35 cellular contexts compared by ENCODE assay signal in the genomic region with DNA sequence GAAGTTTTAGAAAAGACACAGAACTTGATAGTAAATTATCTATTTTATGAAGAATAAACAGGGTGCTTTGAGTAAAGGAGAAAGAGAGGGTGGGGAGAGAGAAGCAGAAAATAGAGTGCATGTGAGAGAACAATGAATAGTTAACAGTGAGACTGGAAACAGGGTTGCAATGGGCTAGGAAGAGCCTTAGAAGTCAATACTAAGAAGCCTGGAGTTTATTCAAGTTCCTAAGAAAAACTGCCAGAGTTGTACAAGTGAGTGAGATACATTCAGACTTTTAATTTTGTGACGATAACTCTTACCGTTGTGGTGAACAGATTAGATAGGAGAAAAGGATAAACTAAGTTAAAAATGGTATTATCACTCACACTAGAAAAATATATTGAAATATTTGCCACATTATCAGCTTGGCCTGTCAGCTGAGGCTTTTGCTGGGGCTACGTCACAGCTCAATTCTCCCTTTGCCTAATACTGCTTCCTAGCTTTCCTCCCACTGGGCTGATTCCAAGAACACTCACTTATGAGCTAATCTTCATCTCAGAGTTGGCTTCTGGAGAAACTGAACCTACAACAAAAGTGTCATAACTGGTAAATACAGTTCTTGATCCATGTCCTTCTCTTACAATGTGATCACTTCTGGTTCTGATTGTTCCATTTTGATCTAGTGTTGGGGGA.
A peak's percentile ranks its signal among the peaks of the same experiment; 100 is the strongest.
DNase-seq lines count a peak whose midpoint lies in the region; ATAC-seq, FAIRE-seq and TF ChIP-seq lines count a peak whose summit lies in the region.
"Had no signal": no experiment of that assay in that cellular context is flagged by ENCODE, and none has a peak within 500 bp of the region (broad histone marks: within the 10 kb centered on the region; RNA-seq: fewer than 3 reads in every experiment).

No MANE protein-coding gene starts in this region.

- H3K27ac Mint-ChIP-seq in chondrocyte (ENCODE audit: unreplicated experiment), result peak overlapping the region; percentile 30
- peak overlapping the region; percentile 28 for H3K27ac Mint-ChIP-seq in nephron progenitor cell
- H3K27ac Mint-ChIP-seq: activated CD4-positive, alpha-beta memory T cell treated with anti-CD3 and anti-CD28 coated beads, Interleukin-2, amount 10 ng/mL, durations not matched to agents 7 days and 5 days; activated naive CD4-positive, alpha-beta T cell treated with anti-CD3 and anti-CD28 coated beads, Interleukin-2, amount 50 U/mL, for 72 hours; activated T-helper 17 cell treated with anti-CD3 and anti-CD28 coated beads, Interleukin-2, amount 50 U/mL, for 72 hours; CD14-positive monocyte; memory B cell; stimulated activated naive CD8-positive, alpha-beta T cell treated with anti-CD3 and anti-CD28 coated beads, Interleukin-15, Interleukin-2, amounts not matched to agents 100 ng/mL and 50 ng/mL, for 24 hours; T-helper 17 cell had no signal

- no peak overlapping the region for H2AFZ ChIP-seq in hepatocyte

- WGBS in heart left ventricle, 4 donors, result 22 to 40% (median 34%) methylated on average over 3 of the region's 3 CpGs
- WGBS in hepatocyte (ENCODE audit: low lambda C conversion rate, missing lambda C conversion rate), result 87% methylated on average over 3 of the region's 3 CpGs

- peak; percentile 55 to 86 (median 83) for ATAC-seq in heart left ventricle
- ATAC-seq: activated naive CD4-positive, alpha-beta T cell treated with anti-CD3 and anti-CD28 coated beads, Interleukin-2, amount 50 U/mL, for 72 hours; activated T-helper 17 cell treated with anti-CD3 and anti-CD28 coated beads, Interleukin-2, amount 50 U/mL, for 72 hours; SK-N-SH treated with all-trans-retinoic acid at 6 μM for 48 hours; T-helper 17 cell had no signal

- intact Hi-C loops in heart left ventricle (cut with DNase I) (no loop called here), tibial artery (cut with DNase I; ENCODE audit: low total_unique reads) (no loop called here)

- no peak for FAIRE-seq in GM12891 (lab: Jason Lieb, UNC)
- FAIRE-seq: endothelial cell of umbilical vein had no signal

- H3K9me2 ChIP-seq in hepatocyte (replicated peaks; ENCODE audit: insufficient read depth), result no peaks in the 10 kb centered on the region

- H3K4me3 ChIP-seq in heart left ventricle (no peak overlapping the region), tibial artery (no peak overlapping the region), hepatocyte (no peak overlapping the region)
- H3K4me3 ChIP-seq: dorsolateral prefrontal cortex, HAP-1, MG63, skin epidermis, upper lobe of left lung had no signal

- H3K4me1 Mint-ChIP-seq in chondrocyte (ENCODE audit: low read depth) (peaks cover 8% of the 10 kb centered on the region), nephron progenitor cell (no peaks in the 10 kb centered on the region)
- H3K4me1 Mint-ChIP-seq: activated CD4-positive, alpha-beta memory T cell treated with anti-CD3 and anti-CD28 coated beads, Interleukin-2, amount 10 ng/mL, durations not matched to agents 7 days and 5 days; activated T-helper 17 cell treated with anti-CD3 and anti-CD28 coated beads, Interleukin-2, amount 50 U/mL, for 72 hours; CD14-positive monocyte; memory B cell; T-helper 17 cell had no signal

- H3K4me3 Mint-ChIP-seq in chondrocyte (ENCODE audit: unreplicated experiment) (no peak overlapping the region), nephron progenitor cell (no peak overlapping the region)
- H3K4me3 Mint-ChIP-seq: activated CD4-positive, alpha-beta memory T cell treated with anti-CD3 and anti-CD28 coated beads, Interleukin-2, amount 10 ng/mL, durations not matched to agents 7 days and 5 days; activated T-helper 17 cell treated with anti-CD3 and anti-CD28 coated beads, Interleukin-2, amount 50 U/mL, for 72 hours; CD14-positive monocyte; memory B cell; stimulated activated naive CD8-positive, alpha-beta T cell treated with anti-CD3 and anti-CD28 coated beads, Interleukin-15, Interleukin-2, amounts not matched to agents 100 ng/mL and 50 ng/mL, for 24 hours; T-helper 17 cell had no signal

- no peak overlapping the region for H3K4me2 ChIP-seq in hepatocyte

- H3K9me3 ChIP-seq in heart left ventricle (no peaks in the 10 kb centered on the region), tibial artery (no peaks in the 10 kb centered on the region), hepatocyte (ENCODE audit: low read depth) (no peaks in the 10 kb centered on the region)
- H3K9me3 ChIP-seq: HAP-1, MG63, neutrophil, upper lobe of left lung had no signal

- DNase-seq in chondrocyte (ENCODE audit: low spot score), result no peak
- peak in 4 of 5 donors; percentile 26 to 33 (median 28) for DNase-seq in heart left ventricle
- no peak for DNase-seq in nephron progenitor cell
- peak; percentile 42 to 70 for DNase-seq in tibial artery
- no peak for DNase-seq in NCI-H128 (lab: John Stamatoyannopoulos, UW; ENCODE audit: unreplicated experiment)
- no peak for DNase-seq in GM12891 (ENCODE audit: insufficient read length, low spot score)
- DNase-seq in HuH-7 (ENCODE audit: low spot score), result no peak
- DNase-seq in hepatocyte (ENCODE audit: low spot score), result no peak
- DNase-seq: activated CD4-positive, alpha-beta memory T cell treated with anti-CD3 and anti-CD28 coated beads, Interleukin-2, amount 10 ng/mL, durations not matched to agents 7 days and 5 days; activated CD4-positive, alpha-beta T cell treated with anti-CD3 and anti-CD28 coated beads for 1 hour; activated CD8-positive, alpha-beta memory T cell treated with anti-CD3 and anti-CD28 coated beads, Interleukin-2, amount 50 U/mL, for 48 hours; Calu3; caudate nucleus; DND-41; dorsolateral prefrontal cortex; head of caudate nucleus; KBM-7; kidney glomerular epithelial cell; MG63; NCI-H1417; NCI-H2081 treated with DMSO at 0.1 percent for 48 hours; NCI-H345; NCI-H82; T-helper 17 cell; upper lobe of left lung had no signal

- H3K79me2 ChIP-seq in hepatocyte, result no peaks in the 10 kb centered on the region

- H3K36me3 ChIP-seq in heart left ventricle, result no peaks in the 10 kb centered on the region
- no peaks in the 10 kb centered on the region for H3K36me3 ChIP-seq in tibial artery
- H3K36me3 ChIP-seq in hepatocyte (replicated peaks; ENCODE audit: insufficient read depth, low read depth), result no peaks in the 10 kb centered on the region
- H3K36me3 ChIP-seq: HAP-1, MG63, neutrophil, upper lobe of left lung had no signal

- TF ChIP-seq CTCF in chondrocyte (IDR thresholded peaks at IDR 0.05) (no peak), heart left ventricle (IDR thresholded peaks at IDR 0.05) (no peak), nephron progenitor cell (IDR thresholded peaks at IDR 0.05) (no peak), tibial artery (IDR thresholded peaks at IDR 0.05) (no peak), hepatocyte (IDR thresholded peaks at IDR 0.05; ENCODE audit: poor library complexity) (no peak)

- H3K27ac ChIP-seq in heart left ventricle, result peak overlapping the region in 5 of 12 donors; percentile 2 to 70 (median 16)
- H3K27ac ChIP-seq in tibial artery, result peak overlapping the region; percentile 29 to 59
- no peak overlapping the region for H3K27ac ChIP-seq in hepatocyte
- H3K27ac ChIP-seq: dorsolateral prefrontal cortex, neutrophil, skin epidermis, upper lobe of left lung had no signal

- TF ChIP-seq POLR2A in heart left ventricle (IDR thresholded peaks at IDR 0.05), result no peak
- no peak for TF ChIP-seq POLR2A in GM12891 (IDR thresholded peaks at IDR 0.05; ENCODE audit: low read depth, low read length)

- no peaks in the 10 kb centered on the region for H3K27me3 ChIP-seq in heart left ventricle
- H3K27me3 ChIP-seq in tibial artery, result no peaks in the 10 kb centered on the region
- H3K27me3 ChIP-seq in hepatocyte, result no peaks in the 10 kb centered on the region
- H3K27me3 ChIP-seq: dorsolateral prefrontal cortex, MG63, neutrophil, upper lobe of left lung had no signal

- H3K36me3 Mint-ChIP-seq in chondrocyte (ENCODE audit: low read depth) (no peaks in the 10 kb centered on the region), nephron progenitor cell (ENCODE audit: low read depth) (peaks cover 39% of the 10 kb centered on the region)
- H3K36me3 Mint-ChIP-seq: activated naive CD4-positive, alpha-beta T cell treated with anti-CD3 and anti-CD28 coated beads, Interleukin-2, amount 50 U/mL, for 72 hours; CD14-positive monocyte; memory B cell had no signal

- peaks cover 0 to 27% (median 9%) of the 10 kb centered on the region in 12 donors for H3K4me1 ChIP-seq in heart left ventricle
- peaks cover 0 to 27% (median 8%) of the 10 kb centered on the region in 4 donors for H3K4me1 ChIP-seq in tibial artery
- no peaks in the 10 kb centered on the region for H3K4me1 ChIP-seq in hepatocyte (ENCODE audit: insufficient read depth)
- H3K4me1 ChIP-seq: HAP-1, upper lobe of left lung had no signal

- no peaks in the 10 kb centered on the region for H3K9me3 Mint-ChIP-seq in chondrocyte (ENCODE audit: low read depth)
- H3K9me3 Mint-ChIP-seq in nephron progenitor cell, result no peaks in the 10 kb centered on the region
- H3K9me3 Mint-ChIP-seq: activated CD4-positive, alpha-beta memory T cell treated with anti-CD3 and anti-CD28 coated beads, Interleukin-2, amount 10 ng/mL, durations not matched to agents 7 days and 5 days; activated naive CD4-positive, alpha-beta T cell treated with anti-CD3 and anti-CD28 coated beads, Interleukin-2, amount 50 U/mL, for 72 hours had no signal

- H4K20me1 ChIP-seq in hepatocyte (ENCODE audit: insufficient read depth, poor library complexity, severe bottlenecking), result no peaks in the 10 kb centered on the region

- H3K27me3 Mint-ChIP-seq in chondrocyte (ENCODE audit: low read depth), result no peaks in the 10 kb centered on the region
- H3K27me3 Mint-ChIP-seq in nephron progenitor cell (ENCODE audit: low read depth, poor library complexity), result peaks cover 4% of the 10 kb centered on the region
- H3K27me3 Mint-ChIP-seq: activated CD4-positive, alpha-beta memory T cell treated with anti-CD3 and anti-CD28 coated beads, Interleukin-2, amount 10 ng/mL, durations not matched to agents 7 days and 5 days; activated T-helper 17 cell treated with anti-CD3 and anti-CD28 coated beads, Interleukin-2, amount 50 U/mL, for 72 hours; memory B cell; stimulated activated naive CD8-positive, alpha-beta T cell treated with anti-CD3 and anti-CD28 coated beads, Interleukin-15, Interleukin-2, amounts not matched to agents 100 ng/mL and 50 ng/mL, for 24 hours; T-helper 17 cell had no signal

TF ChIP-seq in GM12891, 5 proteins besides CTCF, POLR2A, EP300 and RAD21:
- no peak for TF ChIP-seq POLR2AphosphoS5 (IDR thresholded peaks at IDR 0.05; ENCODE audit: low read depth, low read length)
- TF ChIP-seq PAX5 (IDR thresholded peaks at IDR 0.05; ENCODE audit: insufficient read depth, low read length, severe bottlenecking), result no peak
- TF ChIP-seq TAF1 (IDR thresholded peaks at IDR 0.05; ENCODE audit: low read depth, low read length), result no peak
- TF ChIP-seq POU2F2 (IDR thresholded peaks at IDR 0.05; ENCODE audit: low read depth, low read length), result no peak
- TF ChIP-seq SPI1 (IDR thresholded peaks at IDR 0.05; ENCODE audit: low read depth, low read length), result no peak
TF ChIP-seq in GM12891: peak in this region for 0.

Comparison
In these comparisons a context has a peak if more than half of its experiments do, and no peak if none do; other contexts are left out.
1. DNase-seq: peak in heart left ventricle (4 of 5) and tibial artery (2 of 2); none in chondrocyte (single experiment), nephron progenitor cell (single experiment), NCI-H128 (single experiment), GM12891 (single experiment), HuH-7 (single experiment) and hepatocyte (single experiment).